ENCODE assay signal across 1 cellular context in the genomic region with DNA sequence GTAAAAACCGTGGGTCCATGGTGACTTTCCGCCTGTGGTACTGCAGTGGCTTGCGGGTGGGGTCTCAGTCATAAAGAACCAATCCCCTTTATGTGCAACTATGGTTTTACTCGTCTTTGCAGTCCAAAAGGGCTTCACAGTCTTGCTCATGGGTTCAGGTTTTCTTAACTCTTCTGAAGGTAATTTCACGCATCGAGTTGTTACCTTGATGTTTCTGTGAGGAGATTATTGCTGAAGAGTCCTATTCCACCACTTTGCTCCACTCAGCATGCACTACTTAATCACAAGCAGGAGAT.
TF ChIP-seq lines count a peak whose summit lies in the region.

No MANE protein-coding gene starts in this region.

TF ChIP-seq in GM12878, 131 proteins besides CTCF, POLR2A, EP300 and RAD21:
- TF ChIP-seq RUNX3 (IDR thresholded peaks at IDR 0.05; ENCODE audit: low read length) (peak; percentile 31; the same call in 1 of the 2 replicates), POLR2AphosphoS2 (IDR thresholded peaks at IDR 0.05; ENCODE audit: low read depth, low read length) (no peak)
